ENCODE assay signal across 16 cellular contexts in genomic region chr5:59789894-59790293, GRCh38.
A peak's percentile ranks its signal among the peaks of the same experiment; 100 is the strongest.
DNase-seq lines count a peak whose midpoint lies in the region; ATAC-seq and TF ChIP-seq lines count a peak whose summit lies in the region.
"Had no signal": no experiment of that assay in that cellular context is flagged by ENCODE, and none has a peak within 500 bp of the region (broad histone marks: within the 10 kb centered on the region; RNA-seq: fewer than 3 reads in every experiment).

No MANE protein-coding gene starts in this region.

- peak overlapping the region; percentile 21 for H3K27ac ChIP-seq in hepatocyte
- H3K27ac ChIP-seq: lower lobe of right lung had no signal

- no peaks in the 10 kb centered on the region for H3K36me3 Mint-ChIP-seq in activated naive CD4-positive, alpha-beta T cell treated with anti-CD3 and anti-CD28 coated beads, Interleukin-2, amount 50 U/mL, for 24 hours
- no peaks in the 10 kb centered on the region for H3K36me3 Mint-ChIP-seq in T-helper 17 cell (ENCODE audit: low read depth)

- H3K27me3 ChIP-seq in hepatocyte: no peaks in the 10 kb centered on the region
- H3K27me3 ChIP-seq: tibial artery had no signal

- WGBS in hepatocyte (ENCODE audit: low lambda C conversion rate, missing lambda C conversion rate): 76% methylated on average over 2 of the region's 2 CpGs

- H3K27me3 Mint-ChIP-seq in activated naive CD4-positive, alpha-beta T cell treated with anti-CD3 and anti-CD28 coated beads, Interleukin-2, amount 50 U/mL, for 24 hours: peaks cover 7% of the 10 kb centered on the region
- peaks cover 57% of the 10 kb centered on the region for H3K27me3 Mint-ChIP-seq in T-helper 17 cell
- peaks cover 43% of the 10 kb centered on the region for H3K27me3 Mint-ChIP-seq in stimulated activated naive CD8-positive, alpha-beta T cell treated with anti-CD3 and anti-CD28 coated beads, Interleukin-15, amount 100 ng/mL, for 72 hours

- H3K27ac Mint-ChIP-seq in activated naive CD4-positive, alpha-beta T cell treated with anti-CD3 and anti-CD28 coated beads, Interleukin-2, amount 50 U/mL, for 24 hours: peak overlapping the region; percentile 61
- peak overlapping the region; percentile 92 for H3K27ac Mint-ChIP-seq in T-helper 17 cell
- H3K27ac Mint-ChIP-seq in stimulated activated naive CD8-positive, alpha-beta T cell treated with anti-CD3 and anti-CD28 coated beads, Interleukin-15, amount 100 ng/mL, for 72 hours: peak overlapping the region; percentile 40 to 43

- H3K4me1 Mint-ChIP-seq in activated naive CD4-positive, alpha-beta T cell treated with anti-CD3 and anti-CD28 coated beads, Interleukin-2, amount 50 U/mL, for 24 hours: no peaks in the 10 kb centered on the region
- H3K4me1 Mint-ChIP-seq in T-helper 17 cell: peaks cover 16% of the 10 kb centered on the region
- peaks cover 14% of the 10 kb centered on the region for H3K4me1 Mint-ChIP-seq in stimulated activated naive CD8-positive, alpha-beta T cell treated with anti-CD3 and anti-CD28 coated beads, Interleukin-15, amount 100 ng/mL, for 72 hours

- no peaks in the 10 kb centered on the region for H3K79me2 ChIP-seq in hepatocyte

- peak overlapping the region; percentile 31 for H3K4me3 Mint-ChIP-seq in activated naive CD4-positive, alpha-beta T cell treated with anti-CD3 and anti-CD28 coated beads, Interleukin-2, amount 50 U/mL, for 24 hours
- H3K4me3 Mint-ChIP-seq in T-helper 17 cell: no peak overlapping the region
- H3K4me3 Mint-ChIP-seq in stimulated activated naive CD8-positive, alpha-beta T cell treated with anti-CD3 and anti-CD28 coated beads, Interleukin-15, amount 100 ng/mL, for 72 hours: no peak overlapping the region

- peaks cover 6% of the 10 kb centered on the region for H3K4me1 ChIP-seq in hepatocyte (ENCODE audit: insufficient read depth)
- H3K4me1 ChIP-seq: lower lobe of right lung had no signal

- H3K4me3 ChIP-seq in hepatocyte: no peak overlapping the region
- H3K4me3 ChIP-seq: lower lobe of right lung, tibial artery had no signal

- no peak for DNase-seq in activated naive CD4-positive, alpha-beta T cell (lab: John Stamatoyannopoulos, UW)
- DNase-seq in T-helper 17 cell: no peak
- no peak for DNase-seq in hepatocyte (ENCODE audit: low spot score)
- DNase-seq in stimulated activated naive CD8-positive, alpha-beta T cell treated with anti-CD3 and anti-CD28 coated beads, Interleukin-15, amount 100 ng/mL, for 72 hours: no peak
- DNase-seq in COR-L47 (lab: John Stamatoyannopoulos, UW): no peak
- no peak for DNase-seq in HPDE6-E6E7 (ENCODE audit: extremely low spot score)
- DNase-seq: anterior cingulate cortex; lower lobe of right lung; NCI-H1436; NCI-H510A treated with DMSO at 0.1 percent for 48 hours; RPMI8226; stimulated activated CD4-positive, alpha-beta T cell treated with anti-CD3 and anti-CD28 coated beads, Interleukin-12 subunit alpha, Interleukin-12 subunit beta, amount 100 ng/mL, for 4 hours; tibial artery had no signal

- TF ChIP-seq CTCF in hepatocyte (IDR thresholded peaks at IDR 0.05; ENCODE audit: poor library complexity): no peak

- H2AFZ ChIP-seq in hepatocyte: no peak overlapping the region

- no peaks in the 10 kb centered on the region for H3K9me2 ChIP-seq in hepatocyte (replicated peaks; ENCODE audit: insufficient read depth)

- H3K9me3 Mint-ChIP-seq in activated naive CD4-positive, alpha-beta T cell treated with anti-CD3 and anti-CD28 coated beads, Interleukin-2, amount 50 U/mL, for 24 hours: no peaks in the 10 kb centered on the region
- no peaks in the 10 kb centered on the region for H3K9me3 Mint-ChIP-seq in stimulated activated naive CD8-positive, alpha-beta T cell treated with anti-CD3 and anti-CD28 coated beads, Interleukin-15, amount 100 ng/mL, for 72 hours

- H3K9me3 ChIP-seq in T-helper 17 cell (ENCODE audit: control insufficient read depth, low read length, poor library complexity, severe bottlenecking) (no peaks in the 10 kb centered on the region), hepatocyte (ENCODE audit: low read depth) (no peaks in the 10 kb centered on the region)
- H3K9me3 ChIP-seq: lower lobe of right lung, tibial artery had no signal

- H3K4me2 ChIP-seq in hepatocyte: no peak overlapping the region

- ATAC-seq in T-helper 17 cell (no peak), GM21390 (IDR thresholded peaks at IDR 0.05; ENCODE audit: unreplicated experiment) (no peak)
- ATAC-seq in stimulated activated naive CD8-positive, alpha-beta T cell treated with anti-CD3 and anti-CD28 coated beads, Interleukin-15, amount 100 ng/mL, for 72 hours: no peak
- ATAC-seq: HCT116 had no signal

- H4K20me1 ChIP-seq in hepatocyte (ENCODE audit: insufficient read depth, poor library complexity, severe bottlenecking): no peaks in the 10 kb centered on the region

- H3K36me3 ChIP-seq in hepatocyte (replicated peaks; ENCODE audit: insufficient read depth, low read depth): no peaks in the 10 kb centered on the region
- H3K36me3 ChIP-seq: lower lobe of right lung, tibial artery had no signal

Comparison
In these comparisons a context has a peak if more than half of its experiments do, and no peak if none do; other contexts are left out.
1. H3K27ac Mint-ChIP-seq: peak in every context shown above with its lines; median percentile 92 in T-helper 17 cell; 61 in activated naive CD4-positive, alpha-beta T cell treated with anti-CD3 and anti-CD28 coated beads, Interleukin-2, amount 50 U/mL, for 24 hours; 42 in stimulated activated naive CD8-positive, alpha-beta T cell treated with anti-CD3 and anti-CD28 coated beads, Interleukin-15, amount 100 ng/mL, for 72 hours.